ENCODE assay signal across 8 cellular contexts in the genomic region with DNA sequence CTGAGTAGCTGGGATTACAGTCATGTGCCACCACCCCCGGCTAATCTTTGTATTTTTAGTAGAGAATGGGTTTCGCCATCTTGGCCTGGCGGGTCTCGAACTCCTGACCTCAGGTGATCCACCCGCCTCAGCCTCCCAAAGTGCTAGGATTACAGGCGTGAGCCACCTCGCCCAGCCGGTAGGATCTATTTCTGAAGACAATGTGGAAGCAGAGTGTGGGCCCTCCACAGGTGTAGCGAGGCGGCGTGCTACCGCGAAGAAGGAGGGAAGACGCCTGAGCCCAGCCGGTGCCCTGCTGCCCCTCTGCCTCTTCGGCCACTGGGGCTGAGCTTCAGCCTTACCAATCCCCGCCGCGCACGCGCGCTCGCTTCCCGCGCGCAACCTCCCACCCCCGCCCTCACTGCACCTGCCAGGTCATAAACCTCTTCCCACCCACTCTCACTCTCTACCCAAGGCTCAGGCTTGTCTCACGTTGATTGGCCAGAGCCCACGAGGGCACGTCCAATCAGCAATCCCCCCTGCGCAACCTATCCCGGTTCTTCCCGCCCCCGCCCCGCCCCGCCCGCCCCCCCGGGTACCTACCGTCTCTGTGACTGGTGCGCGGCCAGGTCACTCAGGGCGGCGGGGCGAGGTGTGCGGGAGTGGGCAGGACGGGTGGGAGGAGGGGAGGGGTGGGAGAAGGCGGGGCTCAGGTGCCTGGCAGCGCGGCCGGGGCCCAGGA. TPM values are rescaled to one million over a fixed set of nuclear protein-coding genes. Genes with fewer than 3 reads are reported as not detected.
A peak's percentile ranks its signal among the peaks of the same experiment; 100 is the strongest.
DNase-seq lines count a peak whose midpoint lies in the region; ATAC-seq, FAIRE-seq and TF ChIP-seq lines count a peak whose summit lies in the region.

No MANE protein-coding gene starts in this region.

- H3K9me3 ChIP-seq in small intestine (ENCODE audit: control insufficient read depth, low read depth) (no peaks in the 10 kb centered on the region), SJCRH30 (replicated peaks) (no peaks in the 10 kb centered on the region)

- H2AFZ ChIP-seq in GM23338 = peak overlapping the region; percentile 91

- no peaks in the 10 kb centered on the region for H3K36me3 ChIP-seq in GM23338 (ENCODE audit: insufficient read depth)
- H3K36me3 ChIP-seq in small intestine (ENCODE audit: control insufficient read depth in 2 of 2, insufficient read depth in 2 of 2, low read length in 2 of 2) = no peaks in the 10 kb centered on the region
- H3K36me3 ChIP-seq in SJCRH30 = no peaks in the 10 kb centered on the region

- peak overlapping the region; percentile 72 for H3K4me3 ChIP-seq in GM23338
- H3K4me3 ChIP-seq in astrocyte of the cerebellum (ENCODE audit: low read depth, low read length) = peak overlapping the region; percentile 32
- peak overlapping the region; percentile 63 to 96 for H3K4me3 ChIP-seq in small intestine (ENCODE audit: low read depth in 1 of 2, low read length in 2 of 2)
- H3K4me3 ChIP-seq in SJCRH30 = no peak overlapping the region

- in situ Hi-C loops in astrocyte of the cerebellum (cut with HindIII; ENCODE audit: low sequenced_read_pairs) = no loop called here

- no peaks in the 10 kb centered on the region for H3K9me2 ChIP-seq in GM23338 (ENCODE audit: insufficient read depth)

- peak overlapping the region; percentile 57 for H3K4me2 ChIP-seq in GM23338

- DNase-seq in Daoy (ENCODE audit: low read depth) (peak; percentile 84), GM23338 (ENCODE audit: low spot score) (peak; percentile 94), NCI-H1105 treated with DMSO at 0.1 percent for 48 hours (lab: John Stamatoyannopoulos, UW) (peak; percentile 74), T-helper 2 cell (peak; percentile 57 to 92 (median 79)), astrocyte of the cerebellum (ENCODE audit: low read depth) (no peak), iPS-NIHi11 (ENCODE audit: low spot score) (peak; percentile 93), small intestine (peak; percentile 99), SJCRH30 (no peak)

- no peaks in the 10 kb centered on the region for H3K4me1 Mint-ChIP-seq in GM23338

- H3K4me1 ChIP-seq in GM23338 (ENCODE audit: insufficient read depth) = peaks cover 16% of the 10 kb centered on the region
- H3K4me1 ChIP-seq in small intestine (ENCODE audit: control insufficient read depth in 2 of 2, insufficient read depth in 1 of 2, low read depth in 1 of 2, low read length in 1 of 2) = no peaks in the 10 kb centered on the region
- no peaks in the 10 kb centered on the region for H3K4me1 ChIP-seq in SJCRH30

- H3K36me3 Mint-ChIP-seq in GM23338 (ENCODE audit: low read depth) = no peaks in the 10 kb centered on the region

- no peak overlapping the region for H3K27ac ChIP-seq in GM23338 (ENCODE audit: low read depth)
- peak overlapping the region in 1 of 2 donors; percentile 70 for H3K27ac ChIP-seq in small intestine (ENCODE audit: low read depth in 1 of 2, low read length in 1 of 2)
- H3K27ac ChIP-seq in SJCRH30 = no peak overlapping the region

- ATAC-seq in GM23338 = peak; percentile 91

- TF ChIP-seq CTCF in GM23338 (conservative IDR thresholded peaks at IDR 0.05; ENCODE audit: low read depth in 2 of 2) (no peak), astrocyte of the cerebellum (IDR thresholded peaks at IDR 0.05; ENCODE audit: low read depth, low read length, missing control alignments) (no peak)

- no peak for FAIRE-seq in small intestine (lab: Jason Lieb, UNC)

- peaks cover 15% of the 10 kb centered on the region for H4K20me1 ChIP-seq in GM23338 (replicated peaks; ENCODE audit: insufficient read depth)

- no peak overlapping the region; the same call in 1 of the 3 replicates for H3K4me3 Mint-ChIP-seq in GM23338

- 3 to 7% (median 5%) methylated on average over 36 to 50 of the region's 50 CpGs for WGBS in small intestine, 3 donors

- H3K27me3 ChIP-seq in GM23338 (ENCODE audit: insufficient read depth) = peaks cover 12% of the 10 kb centered on the region
- peaks cover 0 to 5% of the 10 kb centered on the region in 2 donors for H3K27me3 ChIP-seq in small intestine (ENCODE audit: control insufficient read depth in 2 of 2, insufficient read depth in 2 of 2, low read length in 2 of 2)
- no peaks in the 10 kb centered on the region for H3K27me3 ChIP-seq in SJCRH30

- no peaks in the 10 kb centered on the region for H3F3A ChIP-seq in GM23338 (replicated peaks; ENCODE audit: low read depth)

- H3K27me3 Mint-ChIP-seq in GM23338 (ENCODE audit: insufficient read depth, low read depth, poor library complexity) = no peaks in the 10 kb centered on the region

- no peaks in the 10 kb centered on the region for H3K9me3 Mint-ChIP-seq in GM23338

- peak overlapping the region; percentile 87 for H3K27ac Mint-ChIP-seq in GM23338

- peaks cover 39% of the 10 kb centered on the region for H3K79me2 ChIP-seq in GM23338 (replicated peaks; ENCODE audit: insufficient read depth)

TF ChIP-seq in GM23338, 12 proteins besides CTCF, POLR2A, EP300 and RAD21:
- TF ChIP-seq JUNB (IDR thresholded peaks at IDR 0.05; ENCODE audit: unreplicated experiment) (no peak), EZH2phosphoT487 (IDR thresholded peaks at IDR 0.05; ENCODE audit: unreplicated experiment) (no peak), ZNF331 (CRISPR knock-in tag; IDR thresholded peaks at IDR 0.05; ENCODE audit: low read depth) (no peak), POLR2AphosphoS5 (IDR thresholded peaks at IDR 0.05; ENCODE audit: low read depth) (peak; percentile 75), EZH2 (IDR thresholded peaks at IDR 0.05; ENCODE audit: low read depth, unreplicated experiment) (no peak), ZNF114 (CRISPR knock-in tag; IDR thresholded peaks at IDR 0.05) (0 out of 2 replicates have a peak, but pooled peaks have one; percentile 49), NANOG (IDR thresholded peaks at IDR 0.05; ENCODE audit: borderline replicate concordance) (no peak), ETS1 (IDR thresholded peaks at IDR 0.05) (no peak)

RNA-seq across cellular contexts. Expression of gene HOOK1, which starts 0.4 kb away (rescaled TPM):
- total RNA-seq in Daoy (2014; rRNA removed; shearing (Covaris generic)) = 1.1 and 2.7 TPM in 2 replicates
- 27.6 and 28.6 TPM in 2 replicates for total RNA-seq in GM23338 (2014; rRNA removed; shearing (Covaris generic))
- polyA plus RNA-seq in GM23338 (2016; fragmentation: Nextera tagmentation; extraction: Ambion mirVana) (19.4 and 27.4 TPM in 2 replicates), small intestine (10 to 100 TPM in 2 of 3 donors, 1 to 10 TPM in 1; 7.8 to 15.3 (median 10.3) TPM)
- total RNA-seq in SJCRH30 (2014; rRNA removed; shearing (Covaris generic)) = 0.03 and 0.20 TPM in 2 replicates

Comparison
In these comparisons a context has a peak if more than half of its experiments do, and no peak if none do; other contexts are left out.
1. DNase-seq: peak in Daoy (single experiment), GM23338 (single experiment), NCI-H1105 treated with DMSO at 0.1 percent for 48 hours (single experiment), T-helper 2 cell (5 of 5), iPS-NIHi11 (single experiment) and small intestine (single experiment); none in astrocyte of the cerebellum (single experiment) and SJCRH30 (0 of 2).